ENCODE assay signal across 11 cellular contexts in genomic region chr17:59621771-59622170, GRCh38. TPM values are rescaled to one million over a fixed set of nuclear protein-coding genes. Genes with fewer than 3 reads are reported as not detected.
DNase-seq lines count a peak whose midpoint lies in the region; ATAC-seq lines count a peak whose summit lies in the region.
"Had no signal": no experiment of that assay in that cellular context is flagged by ENCODE, and none has a peak within 500 bp of the region (broad histone marks: within the 10 kb centered on the region; RNA-seq: fewer than 3 reads in every experiment).

No MANE protein-coding gene starts in this region.

- ATAC-seq in activated CD8-positive, alpha-beta memory T cell treated with anti-CD3 and anti-CD28 coated beads, Interleukin-2, amount 10 ng/mL, durations not matched to agents 7 days and 5 days, result no peak
- no peak for ATAC-seq in right cardiac atrium
- no peak for ATAC-seq in stimulated activated effector memory CD8-positive, alpha-beta T cell treated with anti-CD3 and anti-CD28 coated beads, Interleukin-12 subunit alpha, Interleukin-12 subunit beta, amount 100 ng/mL, for 72 hours
- ATAC-seq in GM19324 (IDR thresholded peaks at IDR 0.05; ENCODE audit: low FRiP score, unreplicated experiment), result no peak
- ATAC-seq: pancreas had no signal

- no peaks in the 10 kb centered on the region for H3K27me3 ChIP-seq in right cardiac atrium (ENCODE audit: control insufficient read depth, insufficient read depth)
- H3K27me3 ChIP-seq: pancreas had no signal

- no peaks in the 10 kb centered on the region for H3K27me3 Mint-ChIP-seq in activated CD8-positive, alpha-beta memory T cell treated with anti-CD3 and anti-CD28 coated beads, Interleukin-2, amount 10 ng/mL, durations not matched to agents 7 days and 5 days
- no peaks in the 10 kb centered on the region for H3K27me3 Mint-ChIP-seq in activated CD4-positive, alpha-beta memory T cell treated with anti-CD3 and anti-CD28 coated beads, Interleukin-2, amount 10 ng/mL, durations not matched to agents 7 days and 5 days

- peaks cover 2% of the 10 kb centered on the region for H3K4me1 ChIP-seq in right cardiac atrium (ENCODE audit: control insufficient read depth, insufficient read depth, low read length)

- H3K4me3 Mint-ChIP-seq in activated CD8-positive, alpha-beta memory T cell treated with anti-CD3 and anti-CD28 coated beads, Interleukin-2, amount 10 ng/mL, durations not matched to agents 7 days and 5 days, result peak overlapping the region; percentile 63
- peak overlapping the region; percentile 89 for H3K4me3 Mint-ChIP-seq in activated CD4-positive, alpha-beta memory T cell treated with anti-CD3 and anti-CD28 coated beads, Interleukin-2, amount 10 ng/mL, durations not matched to agents 7 days and 5 days
- H3K4me3 Mint-ChIP-seq in stimulated activated effector memory CD8-positive, alpha-beta T cell treated with anti-CD3 and anti-CD28 coated beads, Interleukin-12 subunit alpha, Interleukin-12 subunit beta, amount 100 ng/mL, for 72 hours, result peak overlapping the region; percentile 85

- peaks cover 61% of the 10 kb centered on the region for H3K4me1 Mint-ChIP-seq in activated CD8-positive, alpha-beta memory T cell treated with anti-CD3 and anti-CD28 coated beads, Interleukin-2, amount 10 ng/mL, durations not matched to agents 7 days and 5 days
- H3K4me1 Mint-ChIP-seq in activated CD4-positive, alpha-beta memory T cell treated with anti-CD3 and anti-CD28 coated beads, Interleukin-2, amount 10 ng/mL, durations not matched to agents 7 days and 5 days, result peaks cover 62% of the 10 kb centered on the region
- H3K4me1 Mint-ChIP-seq in stimulated activated effector memory CD8-positive, alpha-beta T cell treated with anti-CD3 and anti-CD28 coated beads, Interleukin-12 subunit alpha, Interleukin-12 subunit beta, amount 100 ng/mL, for 72 hours, result peaks cover 39% of the 10 kb centered on the region

- intact Hi-C loops in right cardiac atrium (cut with DNase I), result no loop called here

- no peak for DNase-seq in activated CD8-positive, alpha-beta memory T cell treated with anti-CD3 and anti-CD28 coated beads, Interleukin-2, amount 10 ng/mL, durations not matched to agents 7 days and 5 days
- DNase-seq in activated CD8-positive, alpha-beta memory T cell treated with anti-CD3 and anti-CD28 coated beads, Interleukin-2, amount 50 U/mL, for 48 hours, result no peak
- DNase-seq in activated CD4-positive, alpha-beta memory T cell treated with anti-CD3 and anti-CD28 coated beads, Interleukin-2, amount 10 ng/mL, durations not matched to agents 7 days and 5 days, result no peak
- DNase-seq in right cardiac atrium (no peak), hippocampal formation (lab: John Stamatoyannopoulos, UW) (no peak)
- no peak for DNase-seq in stimulated activated effector memory CD8-positive, alpha-beta T cell treated with anti-CD3 and anti-CD28 coated beads, Interleukin-12 subunit alpha, Interleukin-12 subunit beta, amount 100 ng/mL, for 72 hours (ENCODE audit: low spot score in 2 of 2)
- no peak for DNase-seq in stimulated activated CD4-positive, alpha-beta T cell treated with anti-CD3 and anti-CD28 coated beads, Interleukin-2, amount 100 ng/mL, for 24 hours
- DNase-seq: COR-L47, NCI-H524 treated with DMSO at 0.1 percent for 48 hours, pancreas had no signal

- H3K27ac ChIP-seq in right cardiac atrium (ENCODE audit: low read length), result no peak overlapping the region

- peak overlapping the region; percentile 41 for H3K27ac Mint-ChIP-seq in activated CD8-positive, alpha-beta memory T cell treated with anti-CD3 and anti-CD28 coated beads, Interleukin-2, amount 10 ng/mL, durations not matched to agents 7 days and 5 days
- peak overlapping the region; percentile 21 for H3K27ac Mint-ChIP-seq in activated CD4-positive, alpha-beta memory T cell treated with anti-CD3 and anti-CD28 coated beads, Interleukin-2, amount 10 ng/mL, durations not matched to agents 7 days and 5 days
- peak overlapping the region; percentile 99 for H3K27ac Mint-ChIP-seq in stimulated activated effector memory CD8-positive, alpha-beta T cell treated with anti-CD3 and anti-CD28 coated beads, Interleukin-12 subunit alpha, Interleukin-12 subunit beta, amount 100 ng/mL, for 72 hours

- CTCF ChIA-PET in activated CD8-positive, alpha-beta memory T cell treated with anti-CD3 and anti-CD28 coated beads, Interleukin-2, amount 10 ng/mL, durations not matched to agents 7 days and 5 days (lab: Charles Lee), result interaction anchor here (0.6 kb wide), 1 partner anchor 29 kb away, joined by 3 read pairs; no protein-coding TSS in a partner anchor
- CTCF ChIA-PET in activated CD4-positive, alpha-beta memory T cell treated with anti-CD3 and anti-CD28 coated beads, Interleukin-2, amount 10 ng/mL, durations not matched to agents 7 days and 5 days (lab: Charles Lee), result interaction anchor here (0.8 to 1.1 kb wide), 2 partner anchors 292 to 311 kb away, joined by 3 read pairs; no protein-coding TSS in a partner anchor

- POLR2A ChIA-PET in activated CD4-positive, alpha-beta memory T cell treated with anti-CD3 and anti-CD28 coated beads, Interleukin-2, amount 10 ng/mL, durations not matched to agents 7 days and 5 days (lab: Charles Lee), result interaction anchor here (1.3 to 7.3 kb wide), 4 partner anchors 14 to 343 kb away, joined by 3 to 98 read pairs (median 70); partner anchors contain the start of gene RNFT1

- no peaks in the 10 kb centered on the region for H3K9me3 ChIP-seq in right cardiac atrium (ENCODE audit: control insufficient read depth, low read length)
- H3K9me3 ChIP-seq: pancreas had no signal

- WGBS in right cardiac atrium, result 29% methylated on average over 4 of the region's 4 CpGs

- no peaks in the 10 kb centered on the region for H3K9me3 Mint-ChIP-seq in activated CD8-positive, alpha-beta memory T cell treated with anti-CD3 and anti-CD28 coated beads, Interleukin-2, amount 10 ng/mL, durations not matched to agents 7 days and 5 days (ENCODE audit: low read depth)
- H3K9me3 Mint-ChIP-seq in activated CD4-positive, alpha-beta memory T cell treated with anti-CD3 and anti-CD28 coated beads, Interleukin-2, amount 10 ng/mL, durations not matched to agents 7 days and 5 days, result no peaks in the 10 kb centered on the region
- H3K9me3 Mint-ChIP-seq in stimulated activated effector memory CD8-positive, alpha-beta T cell treated with anti-CD3 and anti-CD28 coated beads, Interleukin-12 subunit alpha, Interleukin-12 subunit beta, amount 100 ng/mL, for 72 hours, result no peaks in the 10 kb centered on the region

- H3K4me3 ChIP-seq in right cardiac atrium (ENCODE audit: low read length), result peak overlapping the region; percentile 39

- H3K36me3 Mint-ChIP-seq in activated CD8-positive, alpha-beta memory T cell treated with anti-CD3 and anti-CD28 coated beads, Interleukin-2, amount 10 ng/mL, durations not matched to agents 7 days and 5 days, result peaks cover 21% of the 10 kb centered on the region
- peaks cover 49% of the 10 kb centered on the region for H3K36me3 Mint-ChIP-seq in activated CD4-positive, alpha-beta memory T cell treated with anti-CD3 and anti-CD28 coated beads, Interleukin-2, amount 10 ng/mL, durations not matched to agents 7 days and 5 days (ENCODE audit: low read depth)
- H3K36me3 Mint-ChIP-seq in stimulated activated effector memory CD8-positive, alpha-beta T cell treated with anti-CD3 and anti-CD28 coated beads, Interleukin-12 subunit alpha, Interleukin-12 subunit beta, amount 100 ng/mL, for 72 hours, result peaks cover 77% of the 10 kb centered on the region

RNA-seq across cellular contexts. Expression of gene CLTC, which starts 2.1 kb away (rescaled TPM):
- 100 to 1,000 TPM; 126 to 162 TPM for total RNA-seq in activated CD8-positive, alpha-beta memory T cell treated with anti-CD3 and anti-CD28 coated beads, Interleukin-2, amount 10 ng/mL, durations not matched to agents 7 days and 5 days
- total RNA-seq in activated CD4-positive, alpha-beta memory T cell treated with anti-CD3 and anti-CD28 coated beads, Interleukin-2, amount 10 ng/mL, durations not matched to agents 7 days and 5 days, result 100 to 1,000 TPM; 156 to 163 TPM
- 100 to 1,000 TPM; 141 to 203 (median 186) TPM for total RNA-seq in right cardiac atrium
- 108 TPM for polyA plus RNA-seq in right cardiac atrium

RNA-seq across cellular contexts. Expression of gene DHX40, which starts 56.4 kb away (rescaled TPM):
- total RNA-seq in activated CD8-positive, alpha-beta memory T cell treated with anti-CD3 and anti-CD28 coated beads, Interleukin-2, amount 10 ng/mL, durations not matched to agents 7 days and 5 days, result 10 to 100 TPM; 17.1 to 18.0 TPM
- total RNA-seq in activated CD4-positive, alpha-beta memory T cell treated with anti-CD3 and anti-CD28 coated beads, Interleukin-2, amount 10 ng/mL, durations not matched to agents 7 days and 5 days, result 10 to 100 TPM; 20.0 to 24.4 TPM
- total RNA-seq in right cardiac atrium, result 10 to 100 TPM; 17.2 to 21.7 (median 19.1) TPM
- 8.0 TPM for polyA plus RNA-seq in right cardiac atrium

Comparison
In these comparisons a context has a peak if more than half of its experiments do, and no peak if none do; other contexts are left out.
1. H3K27ac Mint-ChIP-seq: peak in every context shown above with its lines; median percentile 99 in stimulated activated effector memory CD8-positive, alpha-beta T cell treated with anti-CD3 and anti-CD28 coated beads, Interleukin-12 subunit alpha, Interleukin-12 subunit beta, amount 100 ng/mL, for 72 hours; 41 in activated CD8-positive, alpha-beta memory T cell treated with anti-CD3 and anti-CD28 coated beads, Interleukin-2, amount 10 ng/mL, durations not matched to agents 7 days and 5 days; 21 in activated CD4-positive, alpha-beta memory T cell treated with anti-CD3 and anti-CD28 coated beads, Interleukin-2, amount 10 ng/mL, durations not matched to agents 7 days and 5 days.